In genomic region chr12:77940011-77940423, GRCh38 we compare ENCODE assay signal across 9 cellular contexts.
DNase-seq lines count a peak whose midpoint lies in the region; ATAC-seq and TF ChIP-seq lines count a peak whose summit lies in the region.
"Had no signal": no experiment of that assay in that cellular context is flagged by ENCODE, and none has a peak within 500 bp of the region (broad histone marks: within the 10 kb centered on the region; RNA-seq: fewer than 3 reads in every experiment).

No MANE protein-coding gene starts in this region.

- DNase-seq in astrocyte of the spinal cord (ENCODE audit: low read depth, low spot score) = peak; percentile 88
- no peak for DNase-seq in left lung
- no peak for DNase-seq in NCI-H1417 (lab: John Stamatoyannopoulos, UW)
- no peak for DNase-seq in NCI-H2029 treated with DMSO at 0.1 percent for 48 hours (lab: John Stamatoyannopoulos, UW)
- DNase-seq in nucleus accumbens (lab: John Stamatoyannopoulos, UW) = no peak

- ATAC-seq in left lung (peak; percentile 64), GM18867 (IDR thresholded peaks at IDR 0.05; ENCODE audit: unreplicated experiment) (no peak)

- H2AFZ ChIP-seq in ACC112 (ENCODE audit: low read length, unreplicated experiment) = peak overlapping the region; percentile 32

- 0 out of 2 replicates have a peak overlapping the region, but pooled peaks have one; percentile 11 for H3K9ac ChIP-seq in HUES48 (ENCODE audit: low read depth, low read length)
- H3K9ac ChIP-seq: BLaER1 treated with 17β-estradiol and CSF1 and Interleukin-3, amounts not matched to agents 10 nM and 100 nM had no signal

- H3K4me3 ChIP-seq in ACC112 (ENCODE audit: low read depth, low read length) = peak overlapping the region; percentile 78
- no peak overlapping the region; the same call in 1 of the 2 replicates for H3K4me3 ChIP-seq in HUES48 (ENCODE audit: low read depth, low read length)
- peak overlapping the region; percentile 49 for H3K4me3 ChIP-seq in astrocyte of the spinal cord (ENCODE audit: low read depth, low read length)
- H3K4me3 ChIP-seq in left lung = no peak overlapping the region
- H3K4me3 ChIP-seq: BLaER1 treated with 17β-estradiol and CSF1 and Interleukin-3, amounts not matched to agents 10 nM and 100 nM had no signal

- H3K36me3 ChIP-seq in ACC112 (ENCODE audit: insufficient read depth, low read length) (peaks cover 14% of the 10 kb centered on the region), HUES48 (ENCODE audit: control insufficient read depth, insufficient read depth, low read length) (no peaks in the 10 kb centered on the region), left lung (no peaks in the 10 kb centered on the region)
- H3K36me3 ChIP-seq: BLaER1 treated with 17β-estradiol and CSF1 and Interleukin-3, amounts not matched to agents 10 nM and 100 nM had no signal

- in situ Hi-C loops in astrocyte of the spinal cord (cut with HindIII; ENCODE audit: low sequenced_read_pairs) = loop anchor here (25.0 kb wide), 1 partner anchor 203 kb away; no protein-coding TSS in a partner anchor

- H3K9me3 ChIP-seq in HUES48 (ENCODE audit: control insufficient read depth, insufficient read depth, low read length) = no peaks in the 10 kb centered on the region
- no peaks in the 10 kb centered on the region for H3K9me3 ChIP-seq in left lung
- H3K9me3 ChIP-seq: BLaER1 treated with 17β-estradiol and CSF1 and Interleukin-3, amounts not matched to agents 10 nM and 100 nM had no signal

- TF ChIP-seq CTCF in astrocyte of the spinal cord (IDR thresholded peaks at IDR 0.05; ENCODE audit: low read depth, low read length) (no peak), left lung (IDR thresholded peaks at IDR 0.05) (no peak)

- H3K27me3 ChIP-seq in ACC112 (ENCODE audit: insufficient read depth, low read length) (no peaks in the 10 kb centered on the region), HUES48 (ENCODE audit: control insufficient read depth, insufficient read depth, low read length) (no peaks in the 10 kb centered on the region), left lung (no peaks in the 10 kb centered on the region)
- H3K27me3 ChIP-seq: BLaER1 treated with 17β-estradiol and CSF1 and Interleukin-3, amounts not matched to agents 10 nM and 100 nM had no signal

- peak overlapping the region; percentile 90 for H3K27ac ChIP-seq in ACC112 (ENCODE audit: low read depth, low read length)
- peak overlapping the region; percentile 77 for H3K27ac ChIP-seq in HUES48 (ENCODE audit: low read depth, low read length)
- H3K27ac ChIP-seq in left lung = peak overlapping the region; percentile 42 to 47
- H3K27ac ChIP-seq: BLaER1 treated with 17β-estradiol and CSF1 and Interleukin-3, amounts not matched to agents 10 nM and 100 nM had no signal

- H3K4me1 ChIP-seq in ACC112 (ENCODE audit: control insufficient read depth, insufficient read depth, low read length, unreplicated experiment) (peaks cover 37% of the 10 kb centered on the region), HUES48 (ENCODE audit: control insufficient read depth, insufficient read depth, low read length) (peaks cover 8% of the 10 kb centered on the region; the same call in 1 of the 2 replicates), left lung (no peaks in the 10 kb centered on the region)

- H3K79me2 ChIP-seq in ACC112 (ENCODE audit: control insufficient read depth, insufficient read depth, low read length, unreplicated experiment) = peaks cover 40% of the 10 kb centered on the region

- intact Hi-C loops in left lung (cut with DNase I) = no loop called here

Comparison
In these comparisons a context has a peak if more than half of its experiments do, and no peak if none do; other contexts are left out.
1. H3K4me3 ChIP-seq: peak in ACC112 (single experiment) and astrocyte of the spinal cord (single experiment); none in HUES48 (single experiment) and left lung (0 of 2).
2. Peak in every context shown above with its lines, with median percentiles within 50 percentile points of each other: H3K27ac ChIP-seq.